8 cellular contexts compared by ENCODE assay signal in the genomic region with DNA sequence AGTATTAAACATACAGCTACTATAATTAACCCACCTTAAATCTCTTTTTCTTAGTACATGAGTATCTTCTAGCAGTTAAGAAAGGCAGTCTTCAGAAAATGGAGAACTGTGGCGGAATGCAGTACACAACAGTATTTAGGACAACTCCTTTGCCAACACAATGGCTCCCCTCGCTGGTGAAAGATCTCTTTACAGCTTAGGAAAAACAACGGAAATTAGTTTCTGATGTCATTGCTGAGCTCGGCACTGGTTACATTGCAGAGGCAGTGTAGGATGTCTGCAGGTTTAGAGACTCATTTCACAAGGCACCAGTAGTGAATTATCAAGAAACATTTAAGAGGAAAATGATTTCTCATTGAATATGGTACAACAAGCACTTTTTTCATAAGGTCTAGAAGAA. TPM values are rescaled to one million over a fixed set of nuclear protein-coding genes. Genes with fewer than 3 reads are reported as not detected.
DNase-seq lines count a peak whose midpoint lies in the region; ATAC-seq lines count a peak whose summit lies in the region.

No MANE protein-coding gene starts in this region.

- ATAC-seq in HG03159 (IDR thresholded peaks at IDR 0.05; ENCODE audit: unreplicated experiment) (no peak), HG03135 (IDR thresholded peaks at IDR 0.05; ENCODE audit: unreplicated experiment) (no peak)

- DNase-seq in NCI-H1694 (lab: John Stamatoyannopoulos, UW) (peak; percentile 5), NCI-H1694 treated with DMSO at 0.1 percent for 48 hours (lab: John Stamatoyannopoulos, UW) (no peak), LHCN-M2 (ENCODE audit: low read depth) (peak; percentile 69), foreskin melanocyte (peak; percentile 17), putamen (ENCODE audit: low spot score) (peak; percentile 74)
- peak; percentile 57 for DNase-seq in activated CD4-positive, alpha-beta T cell treated with anti-CD3 and anti-CD28 coated beads for 48 hours

RNA-seq across cellular contexts. Expression of a gene that starts 43.4 kb away (rescaled TPM):
- 133 and 163 TPM in 2 replicates for total RNA-seq in LHCN-M2 (2014; rRNA removed)
- 104 TPM for polyA plus RNA-seq in LHCN-M2 (2012)
